ENCODE assay signal across 10 cellular contexts in the genomic region with DNA sequence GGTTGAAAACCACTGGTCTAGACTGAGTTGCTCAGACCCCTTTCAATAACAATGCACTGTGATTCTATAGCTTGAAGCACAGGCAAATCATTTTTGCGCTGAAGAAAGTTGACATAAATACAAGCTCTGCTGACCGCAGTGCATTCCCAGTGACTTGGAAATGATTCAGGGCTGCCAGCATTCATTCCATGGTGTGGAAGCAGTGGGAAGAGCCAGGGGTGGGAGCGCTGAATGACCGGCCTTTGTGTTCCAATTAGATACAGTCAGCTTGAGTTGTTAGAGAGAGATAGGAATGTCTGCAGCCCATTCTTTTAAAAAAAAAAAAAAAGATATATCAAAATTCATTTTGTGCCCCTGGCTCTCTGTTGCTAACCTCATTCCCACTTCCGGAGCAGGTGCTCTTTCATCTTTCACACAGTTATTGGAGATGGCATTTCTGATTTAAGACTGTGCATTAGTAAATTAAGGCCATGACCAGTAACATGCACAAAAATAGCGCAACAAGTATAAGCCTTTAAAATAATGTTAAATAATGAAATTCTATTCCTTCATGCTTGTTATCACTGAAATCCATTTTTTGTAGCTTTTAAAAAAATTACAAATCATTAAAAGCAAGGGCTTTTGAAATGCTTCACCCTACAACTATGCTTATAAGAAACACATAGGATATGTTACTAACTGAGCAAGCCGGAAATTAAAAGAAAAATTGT. TPM values are rescaled to one million over a fixed set of nuclear protein-coding genes. Genes with fewer than 3 reads are reported as not detected.
A peak's percentile ranks its signal among the peaks of the same experiment; 100 is the strongest.
DNase-seq lines count a peak whose midpoint lies in the region; ATAC-seq and TF ChIP-seq lines count a peak whose summit lies in the region.
"Had no signal": no experiment of that assay in that cellular context is flagged by ENCODE, and none has a peak within 500 bp of the region (broad histone marks: within the 10 kb centered on the region; RNA-seq: fewer than 3 reads in every experiment).

No MANE protein-coding gene starts in this region.

- H3K9me2 ChIP-seq in neural cell (ENCODE audit: insufficient read depth, low read length): no peaks in the 10 kb centered on the region

- H3K4me2 ChIP-seq in DND-41 (ENCODE audit: insufficient read depth, low read length) (peak overlapping the region; percentile 55), neural cell (ENCODE audit: low read length) (no peak overlapping the region)

- TF ChIP-seq EP300 in neural cell (conservative IDR thresholded peaks at IDR 0.05; ENCODE audit: poor library complexity, severe bottlenecking): no peak

- intact Hi-C loops in tibial artery (cut with DNase I; ENCODE audit: low total_unique reads): no loop called here

- no peak for TF ChIP-seq CTCF in DND-41 (IDR thresholded peaks at IDR 0.05; ENCODE audit: borderline replicate concordance, extremely low read depth, low read length, poor library complexity, severe bottlenecking)
- no peak for TF ChIP-seq CTCF in neural cell (IDR thresholded peaks at IDR 0.05; ENCODE audit: poor library complexity, severe bottlenecking)
- TF ChIP-seq CTCF in tibial artery (IDR thresholded peaks at IDR 0.05): no peak

- ATAC-seq in DND-41 (ENCODE audit: insufficient read depth, low read depth): peak; percentile 62
- no peak for ATAC-seq in activated T-cell treated with anti-CD3 and anti-CD28 coated beads, Interleukin-2, amount 50 U/mL, for 4 hours

- peak; percentile 76 for DNase-seq in DND-41
- DNase-seq in NCI-H226: peak; percentile 85
- peak; percentile 66 to 88 for DNase-seq in dermis microvascular lymphatic vessel endothelial cell (ENCODE audit: low read depth in 2 of 2)
- no peak for DNase-seq in tibial artery
- DNase-seq in activated T-cell treated with anti-CD3 and anti-CD28 coated beads, Interleukin-2, amount 50 U/mL, for 4 hours: no peak
- no peak for DNase-seq in DMS79 treated with DMSO at 0.1 percent for 48 hours (lab: John Stamatoyannopoulos, UW)
- DNase-seq in superior temporal gyrus (ENCODE audit: extremely low spot score): no peak
- DNase-seq: posterior cingulate gyrus had no signal

- H3K9me3 ChIP-seq in DND-41 (ENCODE audit: insufficient read depth, low read length, severe bottlenecking): no peaks in the 10 kb centered on the region
- no peaks in the 10 kb centered on the region for H3K9me3 ChIP-seq in neural cell (ENCODE audit: low read length)
- H3K9me3 ChIP-seq in tibial artery: no peaks in the 10 kb centered on the region

- no peaks in the 10 kb centered on the region for H3K27me3 Mint-ChIP-seq in activated T-cell treated with anti-CD3 and anti-CD28 coated beads, Interleukin-2, amount 50 U/mL, for 4 hours (ENCODE audit: low read depth)
- H3K27me3 Mint-ChIP-seq: central memory CD8-positive, alpha-beta T cell had no signal

- H4K20me1 ChIP-seq in DND-41 (ENCODE audit: insufficient read depth, low read length): no peaks in the 10 kb centered on the region
- H4K20me1 ChIP-seq in neural cell (ENCODE audit: insufficient read depth): no peaks in the 10 kb centered on the region

- no peaks in the 10 kb centered on the region for H3K36me3 ChIP-seq in DND-41 (ENCODE audit: insufficient read depth, low read length)
- no peaks in the 10 kb centered on the region for H3K36me3 ChIP-seq in neural cell (ENCODE audit: insufficient read depth, low read length)
- no peaks in the 10 kb centered on the region for H3K36me3 ChIP-seq in tibial artery

- H2AFZ ChIP-seq in DND-41 (ENCODE audit: low read depth, low read length) (0 out of 2 replicates have a peak overlapping the region, but pooled peaks have one; percentile 22), neural cell (ENCODE audit: low read depth, low read length) (no peak overlapping the region)

- H3K27ac ChIP-seq in DND-41 (ENCODE audit: low read length): peak overlapping the region; percentile 86
- no peak overlapping the region for H3K27ac ChIP-seq in neural cell (ENCODE audit: low read length)
- H3K27ac ChIP-seq in tibial artery: no peak overlapping the region

- H3K4me3 ChIP-seq in DND-41 (ENCODE audit: low read depth in 1 of 2, low read length in 2 of 2) (peak overlapping the region in 1 of 2 experiments; percentile 35; a peak in 1 of 4 replicates), neural cell (ENCODE audit: low read length) (no peak overlapping the region), tibial artery (no peak overlapping the region)

- H3K4me1 ChIP-seq in DND-41 (ENCODE audit: insufficient read depth, low read length) (peaks cover 76% of the 10 kb centered on the region), tibial artery (peaks cover 0 to 36% (median 21%) of the 10 kb centered on the region in 4 donors)

- no peak overlapping the region for H3K4me3 Mint-ChIP-seq in activated T-cell treated with anti-CD3 and anti-CD28 coated beads, Interleukin-2, amount 50 U/mL, for 4 hours
- H3K4me3 Mint-ChIP-seq: central memory CD8-positive, alpha-beta T cell had no signal

- H3K9ac ChIP-seq in DND-41 (ENCODE audit: low read depth, low read length) (peak overlapping the region; percentile 36), neural cell (ENCODE audit: low read length) (no peak overlapping the region)

- H3K9me3 Mint-ChIP-seq in activated T-cell treated with anti-CD3 and anti-CD28 coated beads, Interleukin-2, amount 50 U/mL, for 4 hours: peaks cover 11% of the 10 kb centered on the region
- H3K9me3 Mint-ChIP-seq: central memory CD8-positive, alpha-beta T cell had no signal

- no peaks in the 10 kb centered on the region for H3K36me3 Mint-ChIP-seq in activated T-cell treated with anti-CD3 and anti-CD28 coated beads, Interleukin-2, amount 50 U/mL, for 4 hours (ENCODE audit: insufficient read depth)

- H3F3A ChIP-seq in neural cell (ENCODE audit: insufficient read depth, low read length, poor library complexity, severe bottlenecking): no peaks in the 10 kb centered on the region

- H3K79me2 ChIP-seq in DND-41 (ENCODE audit: insufficient read depth, low read length) (no peaks in the 10 kb centered on the region), neural cell (replicated peaks; ENCODE audit: insufficient read depth, low read length) (no peaks in the 10 kb centered on the region)

- no peak for TF ChIP-seq RAD21 in neural cell (conservative IDR thresholded peaks at IDR 0.05)

- peaks cover 79% of the 10 kb centered on the region for H3K4me1 Mint-ChIP-seq in activated T-cell treated with anti-CD3 and anti-CD28 coated beads, Interleukin-2, amount 50 U/mL, for 4 hours (ENCODE audit: low read depth)

- H3K27me3 ChIP-seq in DND-41 (ENCODE audit: insufficient read depth, low read length, poor library complexity) (no peaks in the 10 kb centered on the region), neural cell (ENCODE audit: insufficient read depth, low read depth, low read length) (no peaks in the 10 kb centered on the region), tibial artery (no peaks in the 10 kb centered on the region)

TF ChIP-seq in neural cell, 6 proteins besides CTCF, POLR2A, EP300 and RAD21:
- TF ChIP-seq SMC3 (conservative IDR thresholded peaks at IDR 0.05; ENCODE audit: poor library complexity): no peak
- TF ChIP-seq TAF1 (IDR thresholded peaks at IDR 0.05; ENCODE audit: low read depth): no peak
- no peak for TF ChIP-seq MXI1 (conservative IDR thresholded peaks at IDR 0.05; ENCODE audit: poor library complexity, severe bottlenecking)
- TF ChIP-seq EZH2 (IDR thresholded peaks at IDR 0.05; ENCODE audit: borderline replicate concordance, insufficient read depth, low read length, poor library complexity, severe bottlenecking): no peak
- TF ChIP-seq, protein P1, sequence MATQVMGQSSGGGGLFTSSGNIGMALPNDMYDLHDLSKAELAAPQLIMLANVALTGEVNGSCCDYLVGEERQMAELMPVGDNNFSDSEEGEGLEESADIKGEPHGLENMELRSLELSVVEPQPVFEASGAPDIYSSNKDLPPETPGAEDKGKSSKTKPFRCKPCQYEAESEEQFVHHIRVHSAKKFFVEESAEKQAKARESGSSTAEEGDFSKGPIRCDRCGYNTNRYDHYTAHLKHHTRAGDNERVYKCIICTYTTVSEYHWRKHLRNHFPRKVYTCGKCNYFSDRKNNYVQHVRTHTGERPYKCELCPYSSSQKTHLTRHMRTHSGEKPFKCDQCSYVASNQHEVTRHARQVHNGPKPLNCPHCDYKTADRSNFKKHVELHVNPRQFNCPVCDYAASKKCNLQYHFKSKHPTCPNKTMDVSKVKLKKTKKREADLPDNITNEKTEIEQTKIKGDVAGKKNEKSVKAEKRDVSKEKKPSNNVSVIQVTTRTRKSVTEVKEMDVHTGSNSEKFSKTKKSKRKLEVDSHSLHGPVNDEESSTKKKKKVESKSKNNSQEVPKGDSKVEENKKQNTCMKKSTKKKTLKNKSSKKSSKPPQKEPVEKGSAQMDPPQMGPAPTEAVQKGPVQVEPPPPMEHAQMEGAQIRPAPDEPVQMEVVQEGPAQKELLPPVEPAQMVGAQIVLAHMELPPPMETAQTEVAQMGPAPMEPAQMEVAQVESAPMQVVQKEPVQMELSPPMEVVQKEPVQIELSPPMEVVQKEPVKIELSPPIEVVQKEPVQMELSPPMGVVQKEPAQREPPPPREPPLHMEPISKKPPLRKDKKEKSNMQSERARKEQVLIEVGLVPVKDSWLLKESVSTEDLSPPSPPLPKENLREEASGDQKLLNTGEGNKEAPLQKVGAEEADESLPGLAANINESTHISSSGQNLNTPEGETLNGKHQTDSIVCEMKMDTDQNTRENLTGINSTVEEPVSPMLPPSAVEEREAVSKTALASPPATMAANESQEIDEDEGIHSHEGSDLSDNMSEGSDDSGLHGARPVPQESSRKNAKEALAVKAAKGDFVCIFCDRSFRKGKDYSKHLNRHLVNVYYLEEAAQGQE (IDR thresholded peaks at IDR 0.05; ENCODE audit: borderline replicate concordance): peak; percentile 40
- TF ChIP-seq POLR2AphosphoS5 (IDR thresholded peaks at IDR 0.05): no peak

RNA-seq across cellular contexts. Expression of gene CTLA4, which starts 59.4 kb away (rescaled TPM):
- total RNA-seq in dermis microvascular lymphatic vessel endothelial cell: 0.26 and 1.3 TPM in 2 replicates
- polyA plus RNA-seq in neural cell: not detected in 2 replicates
- polyA minus RNA-seq in neural cell: not detected in 2 replicates
- total RNA-seq in activated T-cell treated with anti-CD3 and anti-CD28 coated beads, Interleukin-2, amount 50 U/mL, for 4 hours: 100 to 1,000 TPM; 221 to 307 (median 278) TPM

Comparison
In these comparisons a context has a peak if more than half of its experiments do, and no peak if none do; other contexts are left out.
1. DNase-seq: peak in DND-41 (single experiment), NCI-H226 (single experiment) and dermis microvascular lymphatic vessel endothelial cell (2 of 2); none in tibial artery (0 of 2), activated T-cell treated with anti-CD3 and anti-CD28 coated beads, Interleukin-2, amount 50 U/mL, for 4 hours (single experiment), DMS79 treated with DMSO at 0.1 percent for 48 hours (single experiment) and superior temporal gyrus (single experiment).
2. RNA of gene CTLA4, which starts 59.4 kb away (total RNA-seq): 221 to 307 TPM in activated T-cell treated with anti-CD3 and anti-CD28 coated beads, Interleukin-2, amount 50 U/mL, for 4 hours; 0.26 to 1.3 TPM in dermis microvascular lymphatic vessel endothelial cell; every median in the first group is over 10 times any median in the second.